17 cellular contexts compared by ENCODE assay signal in the genomic region with DNA sequence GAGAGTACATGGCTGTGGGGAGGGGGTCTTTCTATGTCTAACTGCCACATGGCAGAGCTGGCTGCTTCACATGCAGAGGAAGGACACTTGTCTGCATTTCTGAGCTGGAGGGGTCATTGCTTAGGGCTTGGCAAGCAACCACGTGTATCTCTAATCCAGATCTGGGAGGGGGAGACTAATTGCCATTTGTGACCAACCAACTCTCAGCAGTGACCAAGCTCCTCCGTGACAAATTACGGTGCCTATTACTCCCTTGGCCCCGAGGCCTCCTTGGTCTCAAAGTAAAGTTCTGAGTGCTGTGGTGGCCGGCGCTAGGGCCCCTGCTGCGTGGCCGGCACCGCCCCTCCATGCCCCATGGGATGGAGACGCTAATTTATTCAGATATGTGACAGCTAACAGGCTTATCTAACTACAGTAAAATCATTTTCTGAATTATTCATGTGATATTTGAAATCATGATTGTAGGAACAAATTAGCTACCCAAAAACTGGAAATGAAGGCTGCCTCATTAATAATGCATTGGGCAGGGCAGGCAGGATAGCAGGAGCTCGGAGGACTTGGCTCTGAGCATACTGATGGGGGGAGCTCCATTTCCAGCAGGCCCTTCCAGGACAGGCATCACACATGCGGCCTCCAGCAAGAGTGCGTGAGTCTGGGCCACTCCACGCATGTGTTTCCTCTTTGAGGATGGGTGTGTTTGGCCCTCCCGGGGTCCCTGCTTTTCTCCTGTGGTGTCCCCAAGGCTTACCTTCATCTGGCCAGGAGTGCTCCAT.
"Had no signal": no experiment of that assay in that cellular context is flagged by ENCODE, and none has a peak within 500 bp of the region (broad histone marks: within the 10 kb centered on the region; RNA-seq: fewer than 3 reads in every experiment).

No MANE protein-coding gene starts in this region.

- H3K36me3 ChIP-seq: heart right ventricle, spleen, tibial artery, upper lobe of right lung, vagina had no signal

- DNase-seq: effector CD4-positive, alpha-beta T cell; heart right ventricle; hypothalamus; kidney glomerular epithelial cell; naive thymus-derived CD4-positive, alpha-beta T cell; nephron progenitor cell; spleen; stimulated activated CD4-positive, alpha-beta T cell treated with anti-CD3 and anti-CD28 coated beads, Interleukin-15, amount 100 ng/mL, for 24 hours; stimulated activated CD4-positive, alpha-beta T cell treated with anti-CD3 and anti-CD28 coated beads, Interleukin-1b, Interleukin-23, amount 100 ng/mL, for 48 hours; stimulated activated CD4-positive, alpha-beta T cell treated with anti-CD3 and anti-CD28 coated beads, Interleukin-4, amount 100 ng/mL, for 24 hours; tibial artery; upper lobe of right lung had no signal

- H3K4me1 ChIP-seq: heart right ventricle, spleen, tibial artery, upper lobe of right lung, vagina had no signal

- H3K9me3 ChIP-seq: heart right ventricle, spleen, tibial artery, upper lobe of right lung, vagina had no signal

- H3K36me3 Mint-ChIP-seq: naive thymus-derived CD4-positive, alpha-beta T cell; stimulated activated memory B cell treated with anti-CD40 and anti-IgM and Interleukin-4, amounts not matched to agents 10 μg/mL and 1 μg/mL and 100 μg/mL, for 72 hours had no signal

- H3K4me3 Mint-ChIP-seq: naive thymus-derived CD4-positive, alpha-beta T cell; nephron progenitor cell; stimulated activated memory B cell treated with anti-CD40 and anti-IgM and Interleukin-4, amounts not matched to agents 10 μg/mL and 1 μg/mL and 100 μg/mL, for 72 hours; stimulated activated naive CD8-positive, alpha-beta T cell treated with anti-CD3 and anti-CD28 coated beads, Interleukin-15, Interleukin-2, amounts not matched to agents 100 ng/mL and 50 ng/mL, for 24 hours had no signal

- H3K27ac ChIP-seq: heart right ventricle, spleen, tibial artery, upper lobe of right lung, vagina had no signal

- H3K27me3 ChIP-seq: heart right ventricle, spleen, tibial artery, upper lobe of right lung, vagina had no signal

- H3K27ac Mint-ChIP-seq: naive thymus-derived CD4-positive, alpha-beta T cell; nephron progenitor cell; stimulated activated memory B cell treated with anti-CD40 and anti-IgM and Interleukin-4, amounts not matched to agents 10 μg/mL and 1 μg/mL and 100 μg/mL, for 72 hours; stimulated activated naive CD8-positive, alpha-beta T cell treated with anti-CD3 and anti-CD28 coated beads, Interleukin-15, Interleukin-2, amounts not matched to agents 100 ng/mL and 50 ng/mL, for 24 hours had no signal

- H3K4me3 ChIP-seq: heart right ventricle, spleen, tibial artery, upper lobe of right lung, vagina had no signal

- H3K9me3 Mint-ChIP-seq: naive thymus-derived CD4-positive, alpha-beta T cell; nephron progenitor cell; stimulated activated memory B cell treated with anti-CD40 and anti-IgM and Interleukin-4, amounts not matched to agents 10 μg/mL and 1 μg/mL and 100 μg/mL, for 72 hours; stimulated activated naive CD8-positive, alpha-beta T cell treated with anti-CD3 and anti-CD28 coated beads, Interleukin-15, Interleukin-2, amounts not matched to agents 100 ng/mL and 50 ng/mL, for 24 hours had no signal

- H3K27me3 Mint-ChIP-seq: stimulated activated memory B cell treated with anti-CD40 and anti-IgM and Interleukin-4, amounts not matched to agents 10 μg/mL and 1 μg/mL and 100 μg/mL, for 72 hours had no signal

- ATAC-seq: esophagus mucosa; heart right ventricle; naive thymus-derived CD4-positive, alpha-beta T cell; sciatic nerve; stimulated activated memory B cell treated with anti-CD40 and anti-IgM and Interleukin-4, amounts not matched to agents 10 μg/mL and 1 μg/mL and 100 μg/mL, for 72 hours; upper lobe of right lung had no signal
